26 cellular contexts compared by ENCODE assay signal in the genomic region with DNA sequence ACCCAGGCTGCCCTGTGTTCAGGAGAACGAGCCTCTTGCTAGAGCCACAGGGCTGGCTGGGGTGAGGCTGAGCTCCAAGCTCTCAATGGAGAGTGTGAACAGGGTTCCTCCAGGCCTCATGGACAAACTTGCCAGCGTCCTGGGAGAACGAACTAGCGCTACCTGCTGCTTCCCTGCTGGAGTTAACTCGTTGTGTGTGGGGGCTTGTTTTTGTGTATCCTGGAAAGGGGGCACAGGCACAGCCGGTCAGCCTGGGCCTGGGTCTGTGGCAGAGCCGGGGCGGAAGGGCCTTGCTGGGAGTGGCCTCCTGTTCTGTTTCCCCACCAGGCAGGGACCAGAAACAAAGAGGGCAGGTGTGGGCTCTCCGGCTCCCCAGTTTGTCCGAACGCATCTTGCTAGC.
"Had no signal": no experiment of that assay in that cellular context is flagged by ENCODE, and none has a peak within 500 bp of the region (broad histone marks: within the 10 kb centered on the region; RNA-seq: fewer than 3 reads in every experiment).

No MANE protein-coding gene starts in this region.

- H3K27me3 ChIP-seq: dorsolateral prefrontal cortex, gastrocnemius medialis, right atrium auricular region, transverse colon, upper lobe of right lung, vagina had no signal

- H3K36me3 ChIP-seq: gastrocnemius medialis, prostate gland, right atrium auricular region, suprapubic skin, transverse colon, upper lobe of right lung, vagina had no signal

- H3K4me3 ChIP-seq: dorsolateral prefrontal cortex, gastrocnemius medialis, lung, prostate gland, right atrium auricular region, smooth muscle cell, suprapubic skin, transverse colon, upper lobe of right lung, vagina had no signal

- H3K36me3 Mint-ChIP-seq: memory B cell had no signal

- H3K4me1 ChIP-seq: gastrocnemius medialis, parathyroid adenoma, prostate gland, right atrium auricular region, suprapubic skin, transverse colon, upper lobe of right lung, vagina had no signal

- H3K4me2 ChIP-seq: smooth muscle cell had no signal

- FAIRE-seq: colon, keratinocyte had no signal

- H3K9ac ChIP-seq: parathyroid adenoma had no signal

- H3K4me3 Mint-ChIP-seq: memory B cell; nephron; stimulated activated naive CD8-positive, alpha-beta T cell treated with anti-CD3 and anti-CD28 coated beads, Interleukin-15, amount 100 ng/mL, for 72 hours had no signal

- H3K4me1 Mint-ChIP-seq: memory B cell, nephron had no signal

- H2AFZ ChIP-seq: parathyroid adenoma had no signal

- H3K9me3 Mint-ChIP-seq: memory B cell; nephron; stimulated activated naive CD8-positive, alpha-beta T cell treated with anti-CD3 and anti-CD28 coated beads, Interleukin-15, amount 100 ng/mL, for 72 hours had no signal

- ATAC-seq: gastrocnemius medialis; left lobe of liver; sciatic nerve; stimulated activated naive CD8-positive, alpha-beta T cell treated with anti-CD3 and anti-CD28 coated beads, Interleukin-15, amount 100 ng/mL, for 72 hours; upper lobe of right lung had no signal

- H3K9me3 ChIP-seq: gastrocnemius medialis, prostate gland, right atrium auricular region, suprapubic skin, transverse colon, upper lobe of right lung, vagina had no signal

- H3K27ac ChIP-seq: dorsolateral prefrontal cortex, gastrocnemius medialis, parathyroid adenoma, prostate gland, right atrium auricular region, suprapubic skin, transverse colon, upper lobe of right lung, vagina had no signal

- DNase-seq: effector CD4-positive, alpha-beta T cell; foreskin fibroblast; gastrocnemius medialis; head of caudate nucleus; stimulated activated CD4-positive, alpha-beta T cell treated with anti-CD3 and anti-CD28 coated beads, Interleukin-12 subunit alpha, Interleukin-12 subunit beta, amount 100 ng/mL, for 4 hours; stimulated activated CD4-positive, alpha-beta T cell treated with anti-CD3 and anti-CD28 coated beads, Interleukin-1b, Interleukin-23, amount 100 ng/mL, for 48 hours; stimulated activated CD4-positive, alpha-beta T cell treated with anti-CD3 and anti-CD28 coated beads, Interleukin-4, amount 100 ng/mL, for 1 hour; stimulated activated CD8-positive, alpha-beta memory T cell treated with anti-CD3 and anti-CD28 coated beads, Interleukin-4, amount 100 ng/mL, for 48 hours; stimulated activated naive CD4-positive, alpha-beta T cell; stimulated activated naive CD8-positive, alpha-beta T cell treated with anti-CD3 and anti-CD28 coated beads, Interleukin-15, amount 100 ng/mL, for 72 hours; transverse colon; upper lobe of right lung had no signal

- H3K27ac Mint-ChIP-seq: memory B cell; nephron; stimulated activated naive CD8-positive, alpha-beta T cell treated with anti-CD3 and anti-CD28 coated beads, Interleukin-15, amount 100 ng/mL, for 72 hours had no signal
